Comparison of ENCODE assay signal across 20 cellular contexts in genomic region chr1:20259646-20260045, GRCh38. TPM values are rescaled to one million over a fixed set of nuclear protein-coding genes. Genes with fewer than 3 reads are reported as not detected.
DNase-seq lines count a peak whose midpoint lies in the region; ATAC-seq and TF ChIP-seq lines count a peak whose summit lies in the region.
"Had no signal": no experiment of that assay in that cellular context is flagged by ENCODE, and none has a peak within 500 bp of the region (broad histone marks: within the 10 kb centered on the region; RNA-seq: fewer than 3 reads in every experiment).

No MANE protein-coding gene starts in this region.

- no peaks in the 10 kb centered on the region for H3K9me3 ChIP-seq in sigmoid colon
- no peaks in the 10 kb centered on the region for H3K9me3 ChIP-seq in right lobe of liver
- H3K9me3 ChIP-seq: BLaER1, Caco-2 had no signal

- CTCF ChIA-PET in activated CD8-positive, alpha-beta memory T cell treated with anti-CD3 and anti-CD28 coated beads, Interleukin-2, amount 10 ng/mL, durations not matched to agents 7 days and 5 days (lab: Charles Lee) = interaction anchor here (1.1 kb wide), 1 partner anchor 178 kb away, joined by 3 read pairs; no protein-coding TSS in a partner anchor

- DNase-seq in G401 (ENCODE audit: low spot score) (peak; percentile 78), cerebellum (ENCODE audit: low spot score) (peak; percentile 70), sigmoid colon (peak; percentile 71), right lobe of liver (no peak)
- DNase-seq in activated CD8-positive, alpha-beta memory T cell treated with anti-CD3 and anti-CD28 coated beads, Interleukin-2, amount 10 ng/mL, durations not matched to agents 7 days and 5 days = no peak
- no peak for DNase-seq in activated effector memory CD4-positive, alpha-beta T cell treated with Interleukin-2 at 50 U/mL for 16 hours
- DNase-seq: Caco-2; CD4-positive, CD25-positive, alpha-beta regulatory T cell; CD8-positive, alpha-beta T cell; DMS53; DMS79 treated with DMSO at 0.1 percent for 48 hours; GM23248; H7; HCEC 1CT had no signal

- H3K27me3 ChIP-seq in sigmoid colon = no peaks in the 10 kb centered on the region
- no peaks in the 10 kb centered on the region for H3K27me3 ChIP-seq in right lobe of liver
- H3K27me3 ChIP-seq: BLaER1 had no signal

- H3K36me3 Mint-ChIP-seq in activated CD8-positive, alpha-beta memory T cell treated with anti-CD3 and anti-CD28 coated beads, Interleukin-2, amount 10 ng/mL, durations not matched to agents 7 days and 5 days = no peaks in the 10 kb centered on the region
- H3K36me3 Mint-ChIP-seq: CD4-positive, CD25-positive, alpha-beta regulatory T cell; CD8-positive, alpha-beta T cell had no signal

- TF ChIP-seq CTCF in sigmoid colon (IDR thresholded peaks at IDR 0.05) (no peak), right lobe of liver (IDR thresholded peaks at IDR 0.05) (no peak)

- no peak overlapping the region for H3K4me3 Mint-ChIP-seq in activated CD8-positive, alpha-beta memory T cell treated with anti-CD3 and anti-CD28 coated beads, Interleukin-2, amount 10 ng/mL, durations not matched to agents 7 days and 5 days
- H3K4me3 Mint-ChIP-seq: CD4-positive, CD25-positive, alpha-beta regulatory T cell; CD8-positive, alpha-beta T cell had no signal

- in situ Hi-C loops in G401 (cut with HindIII; ENCODE audit: low sequenced_read_pairs) = no loop called here

- WGBS in sigmoid colon, 2 donors = 67 to 88% methylated on average over 3 of the region's 3 CpGs
- WGBS in right lobe of liver (ENCODE audit: insufficient coverage, low coverage, low lambda C conversion rate, missing lambda C conversion rate) = 48% methylated on average over 2 of the region's 3 CpGs

- no peak overlapping the region for H3K27ac Mint-ChIP-seq in activated CD8-positive, alpha-beta memory T cell treated with anti-CD3 and anti-CD28 coated beads, Interleukin-2, amount 10 ng/mL, durations not matched to agents 7 days and 5 days
- H3K27ac Mint-ChIP-seq: CD8-positive, alpha-beta T cell had no signal

- H3K9me3 Mint-ChIP-seq in activated CD8-positive, alpha-beta memory T cell treated with anti-CD3 and anti-CD28 coated beads, Interleukin-2, amount 10 ng/mL, durations not matched to agents 7 days and 5 days (ENCODE audit: low read depth) = no peaks in the 10 kb centered on the region
- H3K9me3 Mint-ChIP-seq: CD8-positive, alpha-beta T cell had no signal

- no peak for TF ChIP-seq POLR2A in sigmoid colon (IDR thresholded peaks at IDR 0.05)
- TF ChIP-seq POLR2A in right lobe of liver (IDR thresholded peaks at IDR 0.05) = no peak

- H3K27ac ChIP-seq in sigmoid colon (peak overlapping the region in 3 of 4 donors; percentile 27 to 49 (median 49)), right lobe of liver (no peak overlapping the region)
- H3K27ac ChIP-seq: BLaER1, C4-2B, GM23248 had no signal

- intact Hi-C loops in sigmoid colon (cut with DNase I) = no loop called here
- intact Hi-C loops in right lobe of liver (cut with DNase I) = no loop called here

- no peak for TF ChIP-seq EP300 in sigmoid colon (IDR thresholded peaks at IDR 0.05)

- H3K27me3 Mint-ChIP-seq in activated CD8-positive, alpha-beta memory T cell treated with anti-CD3 and anti-CD28 coated beads, Interleukin-2, amount 10 ng/mL, durations not matched to agents 7 days and 5 days = peaks cover 33% of the 10 kb centered on the region

- H3K4me3 ChIP-seq in sigmoid colon = no peak overlapping the region
- H3K4me3 ChIP-seq in right lobe of liver = no peak overlapping the region
- H3K4me3 ChIP-seq: BLaER1, GM23248 had no signal

- H3K36me3 ChIP-seq in sigmoid colon = no peaks in the 10 kb centered on the region
- H3K36me3 ChIP-seq in right lobe of liver = no peaks in the 10 kb centered on the region
- H3K36me3 ChIP-seq: BLaER1 had no signal

- ATAC-seq in SK-N-SH treated with all-trans-retinoic acid at 6 μM for 48 hours = no peak; the same call in 2 of the 3 replicates
- ATAC-seq in activated CD8-positive, alpha-beta memory T cell treated with anti-CD3 and anti-CD28 coated beads, Interleukin-2, amount 10 ng/mL, durations not matched to agents 7 days and 5 days = no peak
- no peak for ATAC-seq in right lobe of liver
- ATAC-seq: CD8-positive, alpha-beta T cell had no signal

- no peaks in the 10 kb centered on the region for H3K4me1 Mint-ChIP-seq in activated CD8-positive, alpha-beta memory T cell treated with anti-CD3 and anti-CD28 coated beads, Interleukin-2, amount 10 ng/mL, durations not matched to agents 7 days and 5 days

- H3K4me1 ChIP-seq in sigmoid colon = peaks cover 0 to 26% (median 9%) of the 10 kb centered on the region in 4 donors
- H3K4me1 ChIP-seq in right lobe of liver = no peaks in the 10 kb centered on the region
- H3K4me1 ChIP-seq: BLaER1, Caco-2 had no signal

TF ChIP-seq in SK-N-SH treated with all-trans-retinoic acid at 6 μM for 48 hours, 23 proteins besides CTCF, POLR2A, EP300 and RAD21:
- peak; percentile 44; the same call in 1 of the 2 replicates for TF ChIP-seq TCF4 (CRISPR knock-in tag; IDR thresholded peaks at IDR 0.05; ENCODE audit: borderline replicate concordance)
- no peak for TF ChIP-seq POU6F1 (CRISPR knock-in tag; IDR thresholded peaks at IDR 0.05; ENCODE audit: borderline replicate concordance, low read depth)
- TF ChIP-seq TSHZ2 (CRISPR knock-in tag; IDR thresholded peaks at IDR 0.05) = peak; percentile 27; the same call in 1 of the 2 replicates
- TF ChIP-seq ESRRG (CRISPR knock-in tag; IDR thresholded peaks at IDR 0.05) = no peak

RNA-seq across cellular contexts. Expression of gene VWA5B1, which starts 31.0 kb away (rescaled TPM):
- total RNA-seq in G401 (2014; rRNA removed; shearing (Covaris generic)) = not detected in 2 replicates
- total RNA-seq in cerebellum (2.2 TPM), sigmoid colon (under 1 TPM in 1 of 4 donors, not detected in 3; 0.16 TPM), right lobe of liver (not detected)
- polyA plus RNA-seq in sigmoid colon = under 1 TPM in 1 of 3 donors, not detected in 2; 0.22 TPM
- total RNA-seq in activated CD8-positive, alpha-beta memory T cell treated with anti-CD3 and anti-CD28 coated beads, Interleukin-2, amount 10 ng/mL, durations not matched to agents 7 days and 5 days = not detected
- total RNA-seq: A172; A673; Caco-2; CD4-positive, CD25-positive, alpha-beta regulatory T cell; CD8-positive, alpha-beta T cell; Daoy; GM23248 had no signal
- polyA plus RNA-seq: GM23248 had no signal

Comparison
In these comparisons a context has a peak if more than half of its experiments do, and no peak if none do; other contexts are left out.
1. DNase-seq: peak in G401 (single experiment), cerebellum (single experiment) and sigmoid colon (single experiment); none in activated CD8-positive, alpha-beta memory T cell treated with anti-CD3 and anti-CD28 coated beads, Interleukin-2, amount 10 ng/mL, durations not matched to agents 7 days and 5 days (single experiment), activated effector memory CD4-positive, alpha-beta T cell treated with Interleukin-2 at 50 U/mL for 16 hours (single experiment) and right lobe of liver (0 of 3).
2. H3K27ac ChIP-seq: peak in sigmoid colon (3 of 4); none in right lobe of liver (0 of 3).